ENCODE assay signal across 11 cellular contexts in genomic region chr5:80206282-80206681, GRCh38. TPM values are rescaled to one million over a fixed set of nuclear protein-coding genes. Genes with fewer than 3 reads are reported as not detected.
DNase-seq lines count a peak whose midpoint lies in the region; ATAC-seq and TF ChIP-seq lines count a peak whose summit lies in the region.
"Had no signal": no experiment of that assay in that cellular context is flagged by ENCODE, and none has a peak within 500 bp of the region (broad histone marks: within the 10 kb centered on the region; RNA-seq: fewer than 3 reads in every experiment).

No MANE protein-coding gene starts in this region.

- H3K27ac Mint-ChIP-seq in CD4-positive, alpha-beta memory T cell, result peak overlapping the region; percentile 63 to 99 (median 83)
- peak overlapping the region; percentile 82 for H3K27ac Mint-ChIP-seq in endodermal cell
- peak overlapping the region; percentile 79 to 98 (median 85) for H3K27ac Mint-ChIP-seq in nephron

- CTCF ChIA-PET in CD4-positive, alpha-beta memory T cell (lab: Charles Lee; ENCODE audit: partially characterized antibody), result interaction anchor here (0.6 to 5.3 kb wide), 8 partner anchors 9 to 122 kb away, joined by 3 to 24 read pairs (median 8); no protein-coding TSS in a partner anchor

- H3K9ac ChIP-seq in endodermal cell (ENCODE audit: extremely low read depth, low read length, poor library complexity, severe bottlenecking), result no peak overlapping the region

- peaks cover 19% of the 10 kb centered on the region for H3K36me3 ChIP-seq in CD4-positive, alpha-beta memory T cell (ENCODE audit: insufficient read depth, low read length)
- H3K36me3 ChIP-seq in RWPE2 (ENCODE audit: low read depth) (no peaks in the 10 kb centered on the region), endodermal cell (ENCODE audit: control insufficient read depth, insufficient read depth, low read length) (peaks cover 42% of the 10 kb centered on the region)

- H3K27me3 ChIP-seq in CD4-positive, alpha-beta memory T cell (ENCODE audit: insufficient read depth, low read length), result no peaks in the 10 kb centered on the region
- H3K27me3 ChIP-seq in RWPE2 (ENCODE audit: insufficient read depth, poor library complexity, severe bottlenecking) (no peaks in the 10 kb centered on the region), endodermal cell (ENCODE audit: control insufficient read depth, insufficient read depth, low read length, poor library complexity, severe bottlenecking) (no peaks in the 10 kb centered on the region)
- H3K27me3 ChIP-seq: Peyer's patch had no signal

- POLR2A ChIA-PET in CD4-positive, alpha-beta memory T cell (lab: Charles Lee; ENCODE audit: partially characterized antibody), result interaction anchor here (0.6 to 10.6 kb wide), 9 partner anchors 11 to 104 kb away, joined by 3 to 103 read pairs (median 6); partner anchors contain the start of gene SERINC5

- no peak overlapping the region for H3K4me3 ChIP-seq in CD4-positive, alpha-beta memory T cell (ENCODE audit: low read length in 2 of 2)
- no peak overlapping the region for H3K4me3 ChIP-seq in RWPE2 (ENCODE audit: severe bottlenecking)
- H3K4me3 ChIP-seq in endodermal cell (ENCODE audit: low read length), result no peak overlapping the region
- H3K4me3 ChIP-seq: Peyer's patch had no signal

- peak overlapping the region; percentile 18 to 71 (median 56) for H3K4me3 Mint-ChIP-seq in CD4-positive, alpha-beta memory T cell
- H3K4me3 Mint-ChIP-seq in endodermal cell (no peak overlapping the region), nephron (no peak overlapping the region)

- intact Hi-C loops in CD4-positive, alpha-beta memory T cell (cut with micrococcal nuclease), result no loop called here

- 94% methylated on average over 4 of the region's 4 CpGs; no CpG with 5 or more reads in 1 of the 2 experiments for WGBS in endodermal cell (ENCODE audit: insufficient coverage in 1 of 2, insufficient read length in 1 of 2), 2 experiments

- H3K36me3 Mint-ChIP-seq in CD4-positive, alpha-beta memory T cell, result peaks cover 26 to 59% of the 10 kb centered on the region in 2 donors
- H3K36me3 Mint-ChIP-seq in endodermal cell (ENCODE audit: low read depth) (peaks cover 29% of the 10 kb centered on the region), nephron (ENCODE audit: low read depth) (peaks cover 22% of the 10 kb centered on the region)

- H3K27ac ChIP-seq in CD4-positive, alpha-beta memory T cell (ENCODE audit: low read depth, low read length), result peak overlapping the region; percentile 16
- H3K27ac ChIP-seq in RWPE2 (ENCODE audit: poor library complexity, severe bottlenecking) (no peak overlapping the region), endodermal cell (ENCODE audit: low read depth, low read length) (no peak overlapping the region)
- H3K27ac ChIP-seq: Peyer's patch had no signal

- ATAC-seq in RWPE2 (ENCODE audit: low read depth), result peak; percentile 38; the same call in 1 of the 3 replicates

- no peaks in the 10 kb centered on the region for H3K9me3 ChIP-seq in CD4-positive, alpha-beta memory T cell (ENCODE audit: control insufficient read depth in 1 of 2, low read length in 2 of 2)
- no peaks in the 10 kb centered on the region for H3K9me3 ChIP-seq in RWPE2 (ENCODE audit: severe bottlenecking)
- no peaks in the 10 kb centered on the region for H3K9me3 ChIP-seq in endodermal cell (ENCODE audit: control insufficient read depth, low read length)
- H3K9me3 ChIP-seq: Peyer's patch had no signal

- H3K4me1 ChIP-seq in CD4-positive, alpha-beta memory T cell (ENCODE audit: insufficient read depth, low read length), result peaks cover 91% of the 10 kb centered on the region
- H3K4me1 ChIP-seq in RWPE2 (ENCODE audit: insufficient read depth, poor library complexity, severe bottlenecking) (no peaks in the 10 kb centered on the region), endodermal cell (ENCODE audit: control insufficient read depth, insufficient read depth, low read length) (peaks cover 27% of the 10 kb centered on the region)
- H3K4me1 ChIP-seq: Peyer's patch had no signal

- TF ChIP-seq CTCF in RWPE2 (IDR thresholded peaks at IDR 0.05; ENCODE audit: poor library complexity, severe bottlenecking) (no peak), endodermal cell (conservative IDR thresholded peaks at IDR 0.05) (no peak), nephron (IDR thresholded peaks at IDR 0.05; ENCODE audit: unreplicated experiment in 3 of 3) (no peak)

- no peaks in the 10 kb centered on the region for H3K27me3 Mint-ChIP-seq in CD4-positive, alpha-beta memory T cell
- H3K27me3 Mint-ChIP-seq in endodermal cell (ENCODE audit: insufficient read depth), result no peaks in the 10 kb centered on the region
- H3K27me3 Mint-ChIP-seq in nephron (ENCODE audit: low read depth), result no peaks in the 10 kb centered on the region

- no peak for DNase-seq in CD4-positive, alpha-beta memory T cell
- DNase-seq in RWPE2 (ENCODE audit: low spot score), result no peak
- DNase-seq in endodermal cell, result no peak
- no peak for DNase-seq in NCI-H2107 (lab: John Stamatoyannopoulos, UW)
- DNase-seq in NCI-H146 treated with DMSO at 0.1 percent for 48 hours (lab: John Stamatoyannopoulos, UW; ENCODE audit: unreplicated experiment), result no peak
- DNase-seq in SW480 (ENCODE audit: low spot score), result no peak
- no peak for DNase-seq in NCI-H1417 treated with DMSO at 0.1 percent for 48 hours (lab: John Stamatoyannopoulos, UW)
- DNase-seq: NCI-H1105, occipital lobe, Peyer's patch had no signal

- peaks cover 0 to 4% (median 0%) of the 10 kb centered on the region in 8 donors for H3K9me3 Mint-ChIP-seq in CD4-positive, alpha-beta memory T cell
- H3K9me3 Mint-ChIP-seq in endodermal cell (no peaks in the 10 kb centered on the region), nephron (no peaks in the 10 kb centered on the region)

- peaks cover 77 to 97% (median 87%) of the 10 kb centered on the region in 4 donors for H3K4me1 Mint-ChIP-seq in CD4-positive, alpha-beta memory T cell
- H3K4me1 Mint-ChIP-seq in endodermal cell, result peaks cover 66% of the 10 kb centered on the region
- peaks cover 30% of the 10 kb centered on the region for H3K4me1 Mint-ChIP-seq in nephron

RNA-seq across cellular contexts. Expression of gene SERINC5, which starts 49.6 kb away (rescaled TPM):
- total RNA-seq in CD4-positive, alpha-beta memory T cell, result 100 to 1,000 TPM; 153 to 165 TPM
- 10 to 100 TPM; 20.7 to 35.2 TPM for polyA plus RNA-seq in CD4-positive, alpha-beta memory T cell
- total RNA-seq in endodermal cell, result 100 to 1,000 TPM; 134 to 183 TPM
- 34.9 TPM for polyA plus RNA-seq in endodermal cell (2013, experiment 1 of 2)
- polyA plus RNA-seq in endodermal cell (2013, experiment 2 of 2), result 34.7 TPM

Comparison
In these comparisons a context has a peak if more than half of its experiments do, and no peak if none do; other contexts are left out.
1. H3K4me3 Mint-ChIP-seq: peak in CD4-positive, alpha-beta memory T cell (8 of 8); none in endodermal cell (single experiment) and nephron (0 of 3).
2. Peak in every context shown above with its lines, with median percentiles within 50 percentile points of each other: H3K27ac Mint-ChIP-seq.